ENCODE assay signal across 31 cellular contexts in the genomic region with DNA sequence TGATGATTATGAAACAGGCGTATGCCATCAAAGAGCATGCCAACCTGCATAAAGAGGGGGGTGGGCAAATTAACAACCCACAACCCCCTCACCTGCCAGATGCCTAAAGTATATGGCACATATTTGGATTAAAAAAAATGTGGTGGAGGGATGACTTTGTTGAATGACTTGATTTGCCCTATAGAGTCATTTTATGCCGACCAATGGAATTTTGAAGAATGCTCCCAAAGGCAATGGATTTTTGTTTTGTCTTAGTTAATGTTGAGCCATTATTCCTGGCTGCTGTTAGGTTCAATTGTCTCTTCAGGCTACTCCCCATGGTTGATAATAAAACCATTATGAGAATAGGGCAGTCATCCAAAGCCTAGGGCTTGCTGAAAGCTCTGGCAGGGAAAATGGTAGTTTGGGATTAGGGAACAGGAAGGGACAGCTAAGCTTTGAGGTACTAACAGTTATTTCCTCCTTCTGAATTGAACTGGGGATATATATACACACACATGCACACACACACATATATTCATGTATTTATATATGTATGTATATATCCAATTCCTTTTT. TPM values are rescaled to one million over a fixed set of nuclear protein-coding genes. Genes with fewer than 3 reads are reported as not detected.
DNase-seq lines count a peak whose midpoint lies in the region; ATAC-seq, FAIRE-seq and TF ChIP-seq lines count a peak whose summit lies in the region.
"Had no signal": no experiment of that assay in that cellular context is flagged by ENCODE, and none has a peak within 500 bp of the region (broad histone marks: within the 10 kb centered on the region; RNA-seq: fewer than 3 reads in every experiment).

No MANE protein-coding gene starts in this region.

- TF ChIP-seq CTCF in K562 (IDR thresholded peaks at IDR 0.05 in 2 of 3, conservative IDR thresholded peaks at IDR 0.05 in 1 of 3; ENCODE audit: insufficient read depth in 2 of 3, low read depth in 1 of 3, low read length in 3 of 3) = no peak

- WGBS in K562 (ENCODE audit: insufficient coverage, low coverage, missing lambda C conversion rate) = 53% methylated on average over 2 of the region's 2 CpGs

- no peaks in the 10 kb centered on the region for H4K20me1 ChIP-seq in K562 (replicated peaks; ENCODE audit: control insufficient read depth, insufficient read depth, low read length)

- TF ChIP-seq EP300 in K562 (IDR thresholded peaks at IDR 0.05; ENCODE audit: low read length) = no peak

- H3K4me2 ChIP-seq in K562 (ENCODE audit: insufficient read depth, low read length) = no peak overlapping the region

- H3K4me3 Mint-ChIP-seq in activated CD4-positive, alpha-beta T cell treated with anti-CD3 and anti-CD28 coated beads, Interleukin-2, amount 10 ng/mL, durations not matched to agents 24 days and 14 days = no peak overlapping the region
- H3K4me3 Mint-ChIP-seq: activated CD4-positive, alpha-beta T cell treated with anti-CD3 and anti-CD28 coated beads, Interleukin-2, amount 10 ng/mL, durations not matched to agents 7 days and 5 days; activated CD8-positive, alpha-beta memory T cell treated with anti-CD3 and anti-CD28 coated beads, Interleukin-2, amount 10 ng/mL, durations not matched to agents 7 days and 5 days; activated naive CD4-positive, alpha-beta T cell treated with anti-CD3 and anti-CD28 coated beads for 36 hours; CD8-positive, alpha-beta memory T cell; stimulated activated naive B cell treated with anti-CD40 and anti-IgM and Interleukin-4, amounts not matched to agents 10 μg/mL and 1 μg/mL and 100 μg/mL, for 72 hours had no signal

- H3K9me3 ChIP-seq in K562 (replicated peaks; ENCODE audit: control insufficient read depth, insufficient read depth, low read depth, low read length) = no peaks in the 10 kb centered on the region
- H3K9me3 ChIP-seq: colonic mucosa, esophagus squamous epithelium, neutrophil, tibial artery had no signal

- H3K27ac Mint-ChIP-seq in activated CD4-positive, alpha-beta T cell treated with anti-CD3 and anti-CD28 coated beads, Interleukin-2, amount 10 ng/mL, durations not matched to agents 24 days and 14 days = no peak overlapping the region
- H3K27ac Mint-ChIP-seq: activated CD4-positive, alpha-beta T cell treated with anti-CD3 and anti-CD28 coated beads, Interleukin-2, amount 10 ng/mL, durations not matched to agents 7 days and 5 days; activated CD8-positive, alpha-beta memory T cell treated with anti-CD3 and anti-CD28 coated beads, Interleukin-2, amount 10 ng/mL, durations not matched to agents 7 days and 5 days; activated naive CD4-positive, alpha-beta T cell treated with anti-CD3 and anti-CD28 coated beads for 36 hours; stimulated activated naive B cell treated with anti-CD40 and anti-IgM and Interleukin-4, amounts not matched to agents 10 μg/mL and 1 μg/mL and 100 μg/mL, for 72 hours had no signal

- H3K36me3 ChIP-seq in K562 (ENCODE audit: control insufficient read depth, insufficient read depth, low read length) = no peaks in the 10 kb centered on the region
- H3K36me3 ChIP-seq: colonic mucosa, esophagus squamous epithelium, neutrophil, tibial artery had no signal

- peaks cover 2 to 4% of the 10 kb centered on the region in 2 experiments; a peak in 2 of 5 replicates for H3K4me1 ChIP-seq in K562 (replicated peaks in 1 of 2; ENCODE audit: control insufficient read depth in 2 of 2, insufficient read depth in 2 of 2, low read length in 2 of 2)
- H3K4me1 ChIP-seq: colonic mucosa had no signal

- no peaks in the 10 kb centered on the region for H3K36me3 Mint-ChIP-seq in activated CD4-positive, alpha-beta T cell treated with anti-CD3 and anti-CD28 coated beads, Interleukin-2, amount 10 ng/mL, durations not matched to agents 24 days and 14 days (ENCODE audit: low read depth)
- H3K36me3 Mint-ChIP-seq: activated CD8-positive, alpha-beta memory T cell treated with anti-CD3 and anti-CD28 coated beads, Interleukin-2, amount 10 ng/mL, durations not matched to agents 7 days and 5 days; CD8-positive, alpha-beta memory T cell; stimulated activated naive B cell treated with anti-CD40 and anti-IgM and Interleukin-4, amounts not matched to agents 10 μg/mL and 1 μg/mL and 100 μg/mL, for 72 hours had no signal

- H3K27ac ChIP-seq in K562 (ENCODE audit: extremely low read depth, low read depth, low read length) = no peak overlapping the region
- H3K27ac ChIP-seq: colonic mucosa, esophagus squamous epithelium, neutrophil, tibial artery, VCaP had no signal

- H3K9me1 ChIP-seq in K562 (ENCODE audit: control insufficient read depth, insufficient read depth, low read length) = no peaks in the 10 kb centered on the region

- no peaks in the 10 kb centered on the region for H3K9me3 Mint-ChIP-seq in activated CD4-positive, alpha-beta T cell treated with anti-CD3 and anti-CD28 coated beads, Interleukin-2, amount 10 ng/mL, durations not matched to agents 24 days and 14 days
- H3K9me3 Mint-ChIP-seq: activated CD4-positive, alpha-beta T cell treated with anti-CD3 and anti-CD28 coated beads, Interleukin-2, amount 10 ng/mL, durations not matched to agents 7 days and 5 days; activated naive CD4-positive, alpha-beta T cell treated with anti-CD3 and anti-CD28 coated beads for 36 hours; CD8-positive, alpha-beta memory T cell had no signal

- POLR2A ChIA-PET in K562 (lab: Yijun Ruan, JAX) = interaction anchor here (0.6 kb wide), 1 partner anchor 889 kb away, joined by 3 read pairs; no protein-coding TSS in a partner anchor

- no peak for FAIRE-seq in K562 (lab: Jason Lieb, UNC)
- FAIRE-seq: G401.6, H1 had no signal

- no peaks in the 10 kb centered on the region for H3K79me2 ChIP-seq in K562 (ENCODE audit: control insufficient read depth, insufficient read depth, low read length)

- CTCF ChIA-PET in K562 (lab: Yijun Ruan, JAX; ENCODE audit: low intra/inter-chr PET ratio) = interaction anchor here (0.6 kb wide), 1 partner anchor 53 kb away, joined by 3 read pairs; no protein-coding TSS in a partner anchor

- H3K27me3 ChIP-seq in K562 (ENCODE audit: control insufficient read depth in 2 of 2, insufficient read depth in 2 of 2, low read length in 2 of 2) = no peaks in the 10 kb centered on the region
- H3K27me3 ChIP-seq: colonic mucosa, neutrophil, tibial artery had no signal

- DNase-seq in M059J (ENCODE audit: low read depth) (peak; percentile 17), K562 (ENCODE audit: extremely low read depth in 1 of 4, low spot score in 3 of 4) (no peak), hippocampal formation (lab: John Stamatoyannopoulos, UW) (peak; percentile 5 to 91), superior temporal gyrus (ENCODE audit: extremely low spot score) (peak; percentile 94), NCI-H510A (lab: John Stamatoyannopoulos, UW) (no peak)
- DNase-seq in activated CD4-positive, alpha-beta T cell treated with anti-CD3 and anti-CD28 coated beads, Interleukin-2, amount 10 ng/mL, durations not matched to agents 24 days and 14 days = no peak
- DNase-seq: activated CD4-positive, alpha-beta T cell treated with anti-CD3 and anti-CD28 coated beads, Interleukin-2, amount 10 ng/mL, durations not matched to agents 7 days and 5 days; activated CD8-positive, alpha-beta memory T cell treated with anti-CD3 and anti-CD28 coated beads, Interleukin-2, amount 10 ng/mL, durations not matched to agents 7 days and 5 days; activated naive CD4-positive, alpha-beta T cell treated with anti-CD3 and anti-CD28 coated beads for 36 hours; AML-193; CD8-positive, alpha-beta memory T cell; colonic mucosa; esophagus squamous epithelium; glutamatergic neuron; Karpas-422; NCI-H1092; NCI-H187; NCI-H774; OCI-M1; stimulated activated CD4-positive, alpha-beta T cell treated with anti-CD3 and anti-CD28 coated beads, Interleukin-4, amount 100 ng/mL, for 24 hours; stimulated activated naive B cell treated with anti-CD40 and anti-IgM and Interleukin-4, amounts not matched to agents 10 μg/mL and 1 μg/mL and 100 μg/mL, for 72 hours; tibial artery had no signal

- H3K27me3 Mint-ChIP-seq in activated CD4-positive, alpha-beta T cell treated with anti-CD3 and anti-CD28 coated beads, Interleukin-2, amount 10 ng/mL, durations not matched to agents 24 days and 14 days = peaks cover 14% of the 10 kb centered on the region
- H3K27me3 Mint-ChIP-seq: activated CD8-positive, alpha-beta memory T cell treated with anti-CD3 and anti-CD28 coated beads, Interleukin-2, amount 10 ng/mL, durations not matched to agents 7 days and 5 days; stimulated activated naive B cell treated with anti-CD40 and anti-IgM and Interleukin-4, amounts not matched to agents 10 μg/mL and 1 μg/mL and 100 μg/mL, for 72 hours had no signal

- in situ Hi-C loops in K562 (cut with MboI) = no loop called here

- ATAC-seq in K562 (no peak), GM19452 (IDR thresholded peaks at IDR 0.05; ENCODE audit: unreplicated experiment) (no peak)
- ATAC-seq: activated CD8-positive, alpha-beta memory T cell treated with anti-CD3 and anti-CD28 coated beads, Interleukin-2, amount 10 ng/mL, durations not matched to agents 7 days and 5 days; stimulated activated naive B cell treated with anti-CD40 and anti-IgM and Interleukin-4, amounts not matched to agents 10 μg/mL and 1 μg/mL and 100 μg/mL, for 72 hours had no signal

- intact Hi-C loops in K562 (cut with micrococcal nuclease) = no loop called here
- intact Hi-C loops in activated CD4-positive, alpha-beta T cell treated with anti-CD3 and anti-CD28 coated beads, Interleukin-2, amount 10 ng/mL, durations not matched to agents 24 days and 14 days (cut with micrococcal nuclease) = no loop called here

- TF ChIP-seq RAD21 in K562 (CRISPR knock-in tag; conservative IDR thresholded peaks at IDR 0.05 in 1 of 2, IDR thresholded peaks at IDR 0.05 in 1 of 2) = no peak

- no TSS peak for BruUV-seq in K562 (replicated peaks; lab: Mats Ljungman, UMichigan)

- no peak for TF ChIP-seq POLR2A in K562 (conservative IDR thresholded peaks at IDR 0.05)

- H3K9ac ChIP-seq in K562 (ENCODE audit: insufficient read depth in 1 of 2, low read depth in 2 of 2, low read length in 2 of 2) = no peak overlapping the region

- H3K4me1 Mint-ChIP-seq in activated CD4-positive, alpha-beta T cell treated with anti-CD3 and anti-CD28 coated beads, Interleukin-2, amount 10 ng/mL, durations not matched to agents 24 days and 14 days = peaks cover 4% of the 10 kb centered on the region

- H2AFZ ChIP-seq in K562 (ENCODE audit: low read depth, low read length) = no peak overlapping the region

- no peak overlapping the region for H3K4me3 ChIP-seq in K562
- H3K4me3 ChIP-seq: colonic mucosa, esophagus squamous epithelium, lung, tibial artery had no signal

RNA-seq across cellular contexts. Expression of a gene that starts 5.8 kb away (rescaled TPM):
- total RNA-seq in M059J (2014; rRNA removed; shearing (Covaris generic)) = not detected in 2 replicates
- total RNA-seq in K562 (2011; cell fraction: chromatin; rRNA removed; ENCODE audit: low replicate concordance) = not detected in 2 replicates
- not detected in 2 replicates for total RNA-seq in K562 (2011; cell fraction: nucleolus; rRNA removed)
- total RNA-seq in K562 (2011; cell fraction: nucleoplasm; rRNA removed) = not detected in 2 replicates
- not detected in 2 replicates for total RNA-seq in K562 (2014; rRNA removed)
- not detected in 2 replicates for total RNA-seq in K562 (2014; rRNA removed; fragmentation: Illumina TruSeq; extraction: Trizol)
- not detected in 2 replicates for total RNA-seq in K562 (2015; rRNA removed; fragmentation: Illumina TruSeq; extraction: Trizol)
- total RNA-seq in K562 (2021) = not detected in 2 replicates
- polyA plus RNA-seq in K562 (2011; rRNA removed) = not detected in 2 replicates
- polyA plus RNA-seq in K562 (2011; cell fraction: cytosol; rRNA removed) = 0.07 TPM in 1 of 2 replicates, not detected in the other
- polyA plus RNA-seq in K562 (2011; cell fraction: nucleus; rRNA removed) = not detected in 2 replicates
- not detected in 2 replicates for polyA plus RNA-seq in K562 (2012)
- not detected in 2 replicates for polyA plus RNA-seq in K562 (2014; fragmentation: Illumina TruSeq; extraction: Trizol)
- polyA plus RNA-seq in K562 (2014; fragmentation: Nextera tagmentation; extraction: Ambion mirVana) = not detected
- polyA plus RNA-seq in K562 (2014; rRNA removed) = not detected in 2 replicates
- not detected in 2 replicates for polyA minus RNA-seq in K562 (2011; rRNA and poly(A)+ RNA removed)
- not detected in 2 replicates for polyA minus RNA-seq in K562 (2011; cell fraction: cytosol; rRNA and poly(A)+ RNA removed)
- not detected in 2 replicates for polyA minus RNA-seq in K562 (2011; cell fraction: nucleus; rRNA and poly(A)+ RNA removed)
- not detected in 2 replicates for total RNA-seq in activated CD4-positive, alpha-beta T cell treated with anti-CD3 and anti-CD28 coated beads, Interleukin-2, amount 10 ng/mL, durations not matched to agents 24 days and 14 days
- total RNA-seq: activated CD4-positive, alpha-beta T cell treated with anti-CD3 and anti-CD28 coated beads, Interleukin-2, amount 10 ng/mL, durations not matched to agents 7 days and 5 days; activated CD8-positive, alpha-beta memory T cell treated with anti-CD3 and anti-CD28 coated beads, Interleukin-2, amount 10 ng/mL, durations not matched to agents 7 days and 5 days; colonic mucosa; esophagus squamous epithelium; H1; HT1080; kidney epithelial cell; lung; T-helper 2 cell treated with Interferon-gamma antibody and Interleukin-4, amounts not matched to agents 100 ng/mL and 5 ng/mL, for 36 hours had no signal
- polyA plus RNA-seq: CD8-positive, alpha-beta memory T cell had no signal

RNA-seq across cellular contexts. Expression of a gene that starts 24.5 kb away (rescaled TPM):
- total RNA-seq in M059J (2014; rRNA removed; shearing (Covaris generic)) = 24.5 and 31.4 TPM in 2 replicates
- 97.3 and 280 TPM in 2 replicates for total RNA-seq in K562 (2011; cell fraction: chromatin; rRNA removed; ENCODE audit: low replicate concordance)
- 42.9 and 54.7 TPM in 2 replicates for total RNA-seq in K562 (2011; cell fraction: nucleolus; rRNA removed)
- 86.6 and 92.1 TPM in 2 replicates for total RNA-seq in K562 (2011; cell fraction: nucleoplasm; rRNA removed)
- total RNA-seq in K562 (2014; rRNA removed) = 33.6 and 36.0 TPM in 2 replicates
- total RNA-seq in K562 (2014; rRNA removed; fragmentation: Illumina TruSeq; extraction: Trizol) = 52.3 and 58.6 TPM in 2 replicates
- 56.3 and 60.6 TPM in 2 replicates for total RNA-seq in K562 (2015; rRNA removed; fragmentation: Illumina TruSeq; extraction: Trizol)
- total RNA-seq in K562 (2021) = 52.4 and 57.1 TPM in 2 replicates
- 48.8 and 69.3 TPM in 2 replicates for polyA plus RNA-seq in K562 (2011; rRNA removed)
- 20.4 and 25.9 TPM in 2 replicates for polyA plus RNA-seq in K562 (2011; cell fraction: cytosol; rRNA removed)
- polyA plus RNA-seq in K562 (2011; cell fraction: nucleus; rRNA removed) = 43.0 and 49.3 TPM in 2 replicates
- polyA plus RNA-seq in K562 (2012) = 32.0 and 43.0 TPM in 2 replicates
- 41.1 and 47.1 TPM in 2 replicates for polyA plus RNA-seq in K562 (2014; fragmentation: Illumina TruSeq; extraction: Trizol)
- 10 to 100 TPM; 18.0 to 19.7 TPM for polyA plus RNA-seq in K562 (2014; fragmentation: Nextera tagmentation; extraction: Ambion mirVana)
- 31.6 and 35.6 TPM in 2 replicates for polyA plus RNA-seq in K562 (2014; rRNA removed)
- 98.5 and 105 TPM in 2 replicates for polyA minus RNA-seq in K562 (2011; rRNA and poly(A)+ RNA removed)
- 41.5 and 42.5 TPM in 2 replicates for polyA minus RNA-seq in K562 (2011; cell fraction: cytosol; rRNA and poly(A)+ RNA removed)
- polyA minus RNA-seq in K562 (2011; cell fraction: nucleus; rRNA and poly(A)+ RNA removed) = 26.4 and 48.5 TPM in 2 replicates
- total RNA-seq in activated CD4-positive, alpha-beta T cell treated with anti-CD3 and anti-CD28 coated beads, Interleukin-2, amount 10 ng/mL, durations not matched to agents 24 days and 14 days = 30.2 and 34.3 TPM in 2 replicates

Comparison
In these comparisons a context has a peak if more than half of its experiments do, and no peak if none do; other contexts are left out.
1. DNase-seq: peak in M059J (single experiment), hippocampal formation (2 of 2) and superior temporal gyrus (single experiment); none in K562 (0 of 4), NCI-H510A (single experiment) and activated CD4-positive, alpha-beta T cell treated with anti-CD3 and anti-CD28 coated beads, Interleukin-2, amount 10 ng/mL, durations not matched to agents 24 days and 14 days (single experiment).